ENCODE assay signal across 8 cellular contexts in the genomic region with DNA sequence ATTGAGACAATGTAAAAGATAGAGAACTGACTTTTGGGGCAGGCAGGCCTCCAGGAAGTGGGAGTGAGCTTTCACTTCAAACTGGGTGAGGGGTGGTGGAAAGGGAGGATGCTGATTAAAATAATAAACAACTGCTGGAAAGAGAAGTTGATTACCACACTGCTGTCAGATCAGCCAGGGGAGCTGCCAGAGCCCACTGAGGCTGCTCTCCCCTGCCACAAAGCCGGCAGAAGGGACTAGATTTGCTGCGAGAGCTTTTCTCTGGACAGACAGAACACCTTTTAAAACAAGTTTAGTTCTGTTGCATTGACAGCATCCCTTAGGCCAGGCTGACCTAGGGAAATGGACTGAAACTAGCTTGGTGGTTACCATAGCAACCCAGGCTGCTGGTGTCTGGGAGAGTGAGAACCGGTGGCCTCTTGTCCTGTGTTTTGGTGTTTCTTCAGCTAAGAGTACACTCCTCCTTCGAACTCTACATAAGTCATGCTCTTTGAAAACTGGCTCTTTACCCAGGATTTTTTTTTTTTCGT.
DNase-seq lines count a peak whose midpoint lies in the region; ATAC-seq, FAIRE-seq and TF ChIP-seq lines count a peak whose summit lies in the region.

No MANE protein-coding gene starts in this region.

- no peak for TF ChIP-seq CTCF in H1 (IDR thresholded peaks at IDR 0.05; ENCODE audit: control extremely low read depth in 1 of 3, insufficient read depth in 1 of 3, low read depth in 1 of 3, low read length in 3 of 3)
- TF ChIP-seq CTCF in nephron (IDR thresholded peaks at IDR 0.05; ENCODE audit: unreplicated experiment in 3 of 3) = no peak

- H3K23me2 ChIP-seq in H1 (ENCODE audit: low read depth, low read length) = no peaks in the 10 kb centered on the region

- H3K4me3 ChIP-seq in H1 (ENCODE audit: extremely low read depth in 1 of 4, insufficient read depth in 2 of 4, low read depth in 3 of 4, low read length in 4 of 4) = peak overlapping the region in 2 of 4 experiments; percentile 7 to 55; a peak in 4 of 8 replicates

- peak; percentile 93 for FAIRE-seq in H1 (lab: Jason Lieb, UNC)

- no peaks in the 10 kb centered on the region for H3K36me3 ChIP-seq in H1 (ENCODE audit: control insufficient read depth in 2 of 4, insufficient read depth in 4 of 4, low read length in 3 of 4)

- peak overlapping the region; percentile 63 to 82 for H3K4me2 ChIP-seq in H1 (ENCODE audit: insufficient read depth in 1 of 2, low read depth in 2 of 2, low read length in 2 of 2)

- DNase-seq in activated CD4-positive, alpha-beta T cell treated with anti-CD3 and anti-CD28 coated beads for 48 hours = peak; percentile 4
- DNase-seq in activated CD4-positive, alpha-beta T cell treated with anti-CD3 and anti-CD28 coated beads, Interleukin-2, amount 50 U/mL, for 4 hours = no peak
- peak; percentile 32 for DNase-seq in OCI-M1 (lab: John Stamatoyannopoulos, UW)
- DNase-seq in H1 (ENCODE audit: low read depth in 1 of 2, low spot score in 2 of 2) = no peak
- DNase-seq in NCI-H510A treated with DMSO at 0.1 percent for 48 hours (lab: John Stamatoyannopoulos, UW) = no peak
- DNase-seq in GM19240 (ENCODE audit: insufficient read length, low spot score) = no peak

- H2AFZ ChIP-seq in H1 (ENCODE audit: low read length) = no peak overlapping the region

- H2BK5ac ChIP-seq in H1 (ENCODE audit: low read depth, low read length) = no peak overlapping the region

- peaks cover 8 to 47% (median 28%) of the 10 kb centered on the region in 4 experiments for H3K4me1 ChIP-seq in H1 (replicated peaks in 1 of 4; ENCODE audit: control insufficient read depth in 3 of 4, insufficient read depth in 4 of 4, low read length in 3 of 4)

- no peak overlapping the region for H2BK120ac ChIP-seq in H1 (replicated peaks; ENCODE audit: low read depth, low read length)

- no peak; a peak in 1 of 4 replicates for TF ChIP-seq RAD21 in H1 (IDR thresholded peaks at IDR 0.05 in 1 of 2, conservative IDR thresholded peaks at IDR 0.05 in 1 of 2; ENCODE audit: low read depth in 2 of 2, low read length in 2 of 2)

- no peak overlapping the region for H2BK15ac ChIP-seq in H1 (ENCODE audit: low read length)

- no peaks in the 10 kb centered on the region for H3K9me3 Mint-ChIP-seq in nephron

- H3K56ac ChIP-seq in H1 (replicated peaks; ENCODE audit: insufficient read length, low read depth, low read length) = no peak overlapping the region

- no peak overlapping the region for H3K18ac ChIP-seq in H1 (ENCODE audit: extremely low read depth, low read length)

- H3K27me3 Mint-ChIP-seq in nephron (ENCODE audit: low read depth) = no peaks in the 10 kb centered on the region

- no peak overlapping the region for H4K91ac ChIP-seq in H1 (replicated peaks; ENCODE audit: insufficient read length, low read length)

- no peak overlapping the region for H3K9ac ChIP-seq in H1 (replicated peaks in 1 of 4; ENCODE audit: extremely low read depth in 1 of 4, low read depth in 3 of 4, low read length in 3 of 4)

- H3K27ac ChIP-seq in H1 (ENCODE audit: low read depth, low read length) = no peak overlapping the region

- H4K5ac ChIP-seq in H1 (ENCODE audit: insufficient read length, low read depth, low read length) = no peak overlapping the region

- H3K14ac ChIP-seq in H1 (ENCODE audit: insufficient read length) = no peak overlapping the region

- POLR2A ChIA-PET in H1 (lab: Charles Lee; ENCODE audit: partially characterized antibody) = interaction anchor here (0.7 to 1.3 kb wide), 2 partner anchors 10 to 96 kb away, joined by 3 to 4 read pairs; no protein-coding TSS in a partner anchor

- peak overlapping the region; percentile 73 to 88 (median 83) for H3K27ac Mint-ChIP-seq in nephron

- peak; percentile 82 for ATAC-seq in HG02678 (IDR thresholded peaks at IDR 0.05; ENCODE audit: unreplicated experiment)

- H3K4me3 Mint-ChIP-seq in nephron = peak overlapping the region; percentile 31 to 56 (median 56)

- no peaks in the 10 kb centered on the region for H3K9me3 ChIP-seq in H1 (ENCODE audit: insufficient read depth in 2 of 2, low read depth in 1 of 2, low read length in 1 of 2)

- no peak overlapping the region for H3K23ac ChIP-seq in H1 (ENCODE audit: insufficient read length)

- TF ChIP-seq POLR2A in H1 (IDR thresholded peaks at IDR 0.05; ENCODE audit: control extremely low read depth in 1 of 2, low read depth in 2 of 2, low read length in 2 of 2) = no peak

- H3K27me3 ChIP-seq in H1 (replicated peaks in 1 of 4; ENCODE audit: control insufficient read depth in 3 of 4, extremely low read depth in 1 of 4, insufficient read depth in 3 of 4, low read length in 3 of 4) = no peaks in the 10 kb centered on the region

- no peak for TF ChIP-seq EP300 in H1 (IDR thresholded peaks at IDR 0.05; ENCODE audit: borderline replicate concordance in 1 of 2, low read depth in 2 of 2, low read length in 2 of 2)

- CTCF ChIA-PET in H1 (lab: Charles Lee; ENCODE audit: partially characterized antibody) = interaction anchor here (0.6 to 2.6 kb wide), 7 partner anchors 11 to 430 kb away, joined by 3 to 6 read pairs (median 3); no protein-coding TSS in a partner anchor

- H3K79me2 ChIP-seq in H1 (ENCODE audit: control insufficient read depth in 1 of 2, insufficient read depth in 2 of 2, low read length in 2 of 2) = peaks cover 0 to 37% of the 10 kb centered on the region in 2 experiments; a peak in 2 of 4 replicates

- H3K4ac ChIP-seq in H1 (replicated peaks; ENCODE audit: insufficient read length, low read depth, low read length) = no peak overlapping the region

- no peaks in the 10 kb centered on the region for H4K20me1 ChIP-seq in H1 (replicated peaks in 1 of 2; ENCODE audit: control insufficient read depth in 1 of 2, insufficient read depth in 2 of 2, low read length in 2 of 2)

- peaks cover 51% of the 10 kb centered on the region for H3K4me1 Mint-ChIP-seq in nephron

- H2BK12ac ChIP-seq in H1 (ENCODE audit: low read depth, low read length) = no peak overlapping the region

- H2BK20ac ChIP-seq in H1 (ENCODE audit: low read length) = no peak overlapping the region

- H3K79me1 ChIP-seq in H1 (ENCODE audit: low read depth, low read length) = no peaks in the 10 kb centered on the region; the same call in 1 of the 2 replicates

- H3K36me3 Mint-ChIP-seq in nephron (ENCODE audit: low read depth) = no peaks in the 10 kb centered on the region

- no peak overlapping the region for H4K8ac ChIP-seq in H1 (ENCODE audit: extremely low read depth, insufficient read depth, low read length)

- peak overlapping the region; percentile 47; the same call in 1 of the 2 replicates for H2AK5ac ChIP-seq in H1 (ENCODE audit: low read depth, low read length)

- 45% methylated on average over 5 of the region's 5 CpGs; no CpG with 5 or more reads in 1 of the 2 experiments for WGBS in H1 (ENCODE audit: extremely low coverage in 1 of 2, insufficient coverage in 1 of 2, insufficient read length in 1 of 2, insufficient replicate concordance in 2 of 2, low coverage in 1 of 2, low lambda C conversion rate in 2 of 2, missing lambda C conversion rate in 1 of 2), 2 experiments

TF ChIP-seq in H1, 55 proteins besides CTCF, POLR2A, EP300 and RAD21:
- TF ChIP-seq SRF (IDR thresholded peaks at IDR 0.05; ENCODE audit: low read depth, low read length) (no peak), SIN3A (conservative IDR thresholded peaks at IDR 0.05 in 1 of 2, IDR thresholded peaks at IDR 0.05 in 1 of 2; ENCODE audit: low read depth in 1 of 2, low read length in 2 of 2) (peak in 1 of 2 experiments; percentile 81; a peak in 2 of 4 replicates)
TF ChIP-seq in H1: peak in this region for 1.

Comparison
In these comparisons a context has a peak if more than half of its experiments do, and no peak if none do; other contexts are left out.
1. DNase-seq: peak in activated CD4-positive, alpha-beta T cell treated with anti-CD3 and anti-CD28 coated beads for 48 hours (single experiment) and OCI-M1 (single experiment); none in activated CD4-positive, alpha-beta T cell treated with anti-CD3 and anti-CD28 coated beads, Interleukin-2, amount 50 U/mL, for 4 hours (0 of 2), H1 (0 of 2), NCI-H510A treated with DMSO at 0.1 percent for 48 hours (single experiment) and GM19240 (single experiment).